ENCODE assay signal across 1 cellular context in genomic region chr17:57586099-57586702, GRCh38.
TF ChIP-seq lines count a peak whose summit lies in the region.

No MANE protein-coding gene starts in this region.

TF ChIP-seq in SK-N-SH treated with all-trans-retinoic acid at 6 μM for 48 hours, 23 proteins besides CTCF, POLR2A, EP300 and RAD21 (continued from another document):
- no peak for TF ChIP-seq ARNTL (CRISPR knock-in tag; IDR thresholded peaks at IDR 0.05; ENCODE audit: borderline replicate concordance, low read depth)
